In the genomic region with DNA sequence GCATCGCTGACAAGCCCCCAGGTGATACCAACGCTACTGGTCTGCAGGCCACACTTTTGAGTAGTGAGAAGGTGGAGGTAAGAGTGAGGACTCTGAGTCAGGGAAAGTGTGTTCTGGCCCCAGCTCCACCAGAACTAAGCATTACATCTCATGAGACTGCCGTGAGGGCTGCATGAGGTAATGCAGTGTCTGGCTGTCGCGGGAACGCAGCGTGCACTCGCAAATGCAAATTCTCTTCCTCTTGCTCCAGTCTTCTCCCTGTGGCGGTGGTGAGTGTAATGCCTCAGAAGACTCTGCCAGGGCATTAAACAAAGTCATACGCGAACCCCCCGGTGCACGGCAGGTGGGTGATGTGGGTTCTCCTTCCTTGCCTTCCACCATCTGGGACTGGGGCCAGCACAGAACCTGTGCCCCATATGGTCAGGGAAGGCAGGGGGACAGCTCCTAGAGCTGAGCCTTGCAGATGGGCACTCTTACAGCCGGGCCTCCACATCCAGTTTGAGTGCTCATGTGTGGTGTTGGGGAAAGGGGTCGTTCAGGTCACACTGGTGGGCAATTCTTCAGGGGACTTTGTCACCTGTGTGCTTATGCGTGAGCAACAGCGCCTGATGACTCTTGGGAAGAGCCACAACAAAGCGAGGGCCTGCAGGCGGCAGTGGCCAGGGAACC, we compare ENCODE assay signal across 10 cellular contexts.
DNase-seq lines count a peak whose midpoint lies in the region; ATAC-seq, FAIRE-seq and TF ChIP-seq lines count a peak whose summit lies in the region.
"Had no signal": no experiment of that assay in that cellular context is flagged by ENCODE, and none has a peak within 500 bp of the region (broad histone marks: within the 10 kb centered on the region; RNA-seq: fewer than 3 reads in every experiment).

No MANE protein-coding gene starts in this region.

- H3K4me1 Mint-ChIP-seq in Calu3 (ENCODE audit: low read depth, unreplicated experiment), result no peaks in the 10 kb centered on the region

- no peaks in the 10 kb centered on the region for H3K9me3 Mint-ChIP-seq in Calu3 (ENCODE audit: low read depth, unreplicated experiment)
- H3K9me3 Mint-ChIP-seq: central memory CD8-positive, alpha-beta T cell had no signal

- FAIRE-seq in GM12891 (lab: Jason Lieb, UNC), result peak; percentile 91

- no peaks in the 10 kb centered on the region for H3K9me3 ChIP-seq in lower lobe of right lung

- H3K4me1 ChIP-seq in lower lobe of right lung, result no peaks in the 10 kb centered on the region

- intact Hi-C loops in lower lobe of right lung (cut with DNase I) (no loop called here), Calu3 (cut with micrococcal nuclease; ENCODE audit: unreplicated experiment) (no loop called here)

- DNase-seq in GM12891 (ENCODE audit: insufficient read length, low spot score) (no peak), GM20000 (ENCODE audit: low spot score) (peak; percentile 78), lower lobe of right lung (peak; percentile 28), OCI-M1 (lab: John Stamatoyannopoulos, UW) (no peak), NCI-H345 (lab: John Stamatoyannopoulos, UW) (no peak), Calu3 (no peak), NCI-H748 treated with DMSO at 0.1 percent for 48 hours (lab: John Stamatoyannopoulos, UW) (no peak)

- CTCF ChIA-PET in Calu3 (lab: Charles Lee), result no interaction called here

- H3K27ac ChIP-seq in lower lobe of right lung, result no peak overlapping the region

- TF ChIP-seq CTCF in GM20000 (IDR thresholded peaks at IDR 0.05; ENCODE audit: extremely low read depth, missing control alignments) (no peak), lower lobe of right lung (IDR thresholded peaks at IDR 0.05) (no peak), Calu3 (IDR thresholded peaks at IDR 0.05; ENCODE audit: unreplicated experiment) (no peak)

- H3K36me3 Mint-ChIP-seq in Calu3 (ENCODE audit: insufficient read depth, unreplicated experiment), result no peaks in the 10 kb centered on the region

- H3K27me3 ChIP-seq in lower lobe of right lung (ENCODE audit: low read depth), result no peaks in the 10 kb centered on the region

- no peak overlapping the region for H3K27ac Mint-ChIP-seq in Calu3 (ENCODE audit: unreplicated experiment)

- H3K27me3 Mint-ChIP-seq in Calu3 (ENCODE audit: unreplicated experiment), result no peaks in the 10 kb centered on the region
- H3K27me3 Mint-ChIP-seq: central memory CD8-positive, alpha-beta T cell had no signal

- ATAC-seq in HG03520 (IDR thresholded peaks at IDR 0.05; ENCODE audit: unreplicated experiment) (peak; percentile 49), lower lobe of right lung (peak in 1 of 2 donors; percentile 39)

- no peak overlapping the region for H3K4me3 Mint-ChIP-seq in Calu3 (ENCODE audit: low read depth, unreplicated experiment)
- H3K4me3 Mint-ChIP-seq: central memory CD8-positive, alpha-beta T cell had no signal

- H3K36me3 ChIP-seq in lower lobe of right lung, result no peaks in the 10 kb centered on the region

- no TSS peak for BruUV-seq in Calu3 (replicated peaks; lab: Mats Ljungman, UMichigan)

- TF ChIP-seq POLR2A in GM12891 (IDR thresholded peaks at IDR 0.05; ENCODE audit: low read depth, low read length), result peak; percentile 71

- no peak overlapping the region for H3K4me3 ChIP-seq in lower lobe of right lung
- H3K4me3 ChIP-seq: lung had no signal

TF ChIP-seq in GM12891, 5 proteins besides CTCF, POLR2A, EP300 and RAD21:
- TF ChIP-seq PAX5 (IDR thresholded peaks at IDR 0.05; ENCODE audit: insufficient read depth, low read length, severe bottlenecking) (no peak), TAF1 (IDR thresholded peaks at IDR 0.05; ENCODE audit: low read depth, low read length) (peak; percentile 60; the same call in 1 of the 2 replicates), POLR2AphosphoS5 (IDR thresholded peaks at IDR 0.05; ENCODE audit: low read depth, low read length) (peak; percentile 45; the same call in 1 of the 2 replicates), SPI1 (IDR thresholded peaks at IDR 0.05; ENCODE audit: low read depth, low read length) (no peak), POU2F2 (IDR thresholded peaks at IDR 0.05; ENCODE audit: low read depth, low read length) (peak; percentile 97)

Comparison
In these comparisons a context has a peak if more than half of its experiments do, and no peak if none do; other contexts are left out.
1. DNase-seq: peak in GM20000 (single experiment) and lower lobe of right lung (single experiment); none in GM12891 (single experiment), OCI-M1 (single experiment), NCI-H345 (single experiment), Calu3 (single experiment) and NCI-H748 treated with DMSO at 0.1 percent for 48 hours (single experiment).